In genomic region chr2:170396799-170397459, GRCh38 we compare ENCODE assay signal across 9 cellular contexts.
A peak's percentile ranks its signal among the peaks of the same experiment; 100 is the strongest.
DNase-seq lines count a peak whose midpoint lies in the region; FAIRE-seq and TF ChIP-seq lines count a peak whose summit lies in the region.
"Had no signal": no experiment of that assay in that cellular context is flagged by ENCODE, and none has a peak within 500 bp of the region (broad histone marks: within the 10 kb centered on the region; RNA-seq: fewer than 3 reads in every experiment).

No MANE protein-coding gene starts in this region.

- 24% methylated on average over 5 of the region's 5 CpGs for WGBS in mammary epithelial cell (ENCODE audit: low coverage, missing lambda C conversion rate)

- dilution Hi-C loops in mammary epithelial cell (cut with HindIII; ENCODE audit: low sequenced_read_pairs): no loop called here

- no peaks in the 10 kb centered on the region for H3K36me3 ChIP-seq in mammary epithelial cell (ENCODE audit: insufficient read depth, low read length)

- no peak overlapping the region for H3K4me3 Mint-ChIP-seq in endothelial cell (ENCODE audit: unreplicated experiment)
- H3K4me3 Mint-ChIP-seq: activated B cell treated with CpG ODN at 0.5 μM for 24 hours had no signal

- H3K4me1 Mint-ChIP-seq in endothelial cell (ENCODE audit: unreplicated experiment): peaks cover 10% of the 10 kb centered on the region
- H3K4me1 Mint-ChIP-seq: activated B cell treated with CpG ODN at 0.5 μM for 24 hours had no signal

- DNase-seq in CD1c-positive myeloid dendritic cell (ENCODE audit: extremely low spot score) (peak; percentile 34), HL-60 (ENCODE audit: low read depth in 1 of 2, low spot score in 1 of 2) (peak in 1 of 2 experiments; percentile 3), RCC 7860 (ENCODE audit: low spot score) (peak; percentile 21), iPS-NIHi11 (ENCODE audit: low spot score) (peak; percentile 41), endothelial cell (ENCODE audit: low spot score) (no peak), mammary epithelial cell (no peak), activated T-cell treated with anti-CD3 and anti-CD28 coated beads for 4 hours (no peak)
- DNase-seq in stimulated activated CD4-positive, alpha-beta T cell treated with anti-CD3 and anti-CD28 coated beads, Interleukin-2, amount 100 ng/mL, for 48 hours: no peak
- DNase-seq: activated B cell treated with CpG ODN at 0.5 μM for 24 hours had no signal

- H3K27ac Mint-ChIP-seq in endothelial cell (ENCODE audit: unreplicated experiment): no peak overlapping the region
- H3K27ac Mint-ChIP-seq: activated B cell treated with CpG ODN at 0.5 μM for 24 hours had no signal

- CTCF ChIA-PET in mammary epithelial cell (lab: Charles Lee; ENCODE audit: low non-redundant PET): no interaction called here

- H3K4me1 ChIP-seq in mammary epithelial cell (ENCODE audit: insufficient read depth, low read length): no peaks in the 10 kb centered on the region

- no peaks in the 10 kb centered on the region for H3K9me3 ChIP-seq in mammary epithelial cell (replicated peaks; ENCODE audit: insufficient read depth, low read length)

- H3K4me2 ChIP-seq in mammary epithelial cell (ENCODE audit: insufficient read depth, low read depth, low read length): no peak overlapping the region

- in situ Hi-C loops in mammary epithelial cell (cut with MboI; ENCODE audit: low sequenced_read_pairs in 2 of 2): loop anchor here in 1 of 2 donors (10.0 kb wide), 1 partner anchor 418 kb away; the partner anchor contains the start of gene GAD1

- H2AFZ ChIP-seq in mammary epithelial cell (ENCODE audit: low read depth, low read length): no peak overlapping the region

- no TSS peak for BruUV-seq in mammary epithelial cell (replicated peaks; lab: Mats Ljungman, UMichigan)

- no peak overlapping the region for H3K9ac ChIP-seq in mammary epithelial cell (ENCODE audit: insufficient read depth, low read length)

- no peak overlapping the region for H3K4me3 ChIP-seq in HL-60 (replicated peaks; ENCODE audit: insufficient read depth, low read length)
- H3K4me3 ChIP-seq in mammary epithelial cell (replicated peaks in 1 of 3; ENCODE audit: insufficient read depth in 1 of 3, low read depth in 2 of 3, low read length in 3 of 3): no peak overlapping the region

- TF ChIP-seq CTCF in HL-60 (IDR thresholded peaks at IDR 0.05; ENCODE audit: insufficient read depth, low read length) (peak; percentile 21), endothelial cell (IDR thresholded peaks at IDR 0.05; ENCODE audit: unreplicated experiment) (no peak), mammary epithelial cell (conservative IDR thresholded peaks at IDR 0.05 in 1 of 2, IDR thresholded peaks at IDR 0.05 in 1 of 2; ENCODE audit: extremely low read depth in 1 of 2, insufficient read depth in 1 of 2, low read depth in 1 of 2, low read length in 2 of 2) (peak in 1 of 2 donors; percentile 55)

- intact Hi-C loops in mammary epithelial cell (cut with micrococcal nuclease): loop anchor here (1.0 kb wide), 2 partner anchors 415 to 419 kb away; partner anchors contain the start of gene GAD1

- peak; percentile 48 for FAIRE-seq in RCC 7860 (lab: Jason Lieb, UNC)

- no peaks in the 10 kb centered on the region for H3K79me2 ChIP-seq in mammary epithelial cell (ENCODE audit: insufficient read depth, low read length)

- H4K20me1 ChIP-seq in mammary epithelial cell (ENCODE audit: insufficient read depth, low read length): no peaks in the 10 kb centered on the region

- H3K36me3 Mint-ChIP-seq in endothelial cell (ENCODE audit: low read depth, unreplicated experiment): no peaks in the 10 kb centered on the region

- H3K27me3 ChIP-seq in HL-60 (ENCODE audit: insufficient read depth, poor library complexity, severe bottlenecking) (peaks cover 5% of the 10 kb centered on the region), mammary epithelial cell (ENCODE audit: insufficient read depth, low read length) (peaks cover 3% of the 10 kb centered on the region)

- H3K9me3 Mint-ChIP-seq in endothelial cell (ENCODE audit: unreplicated experiment): no peaks in the 10 kb centered on the region
- H3K9me3 Mint-ChIP-seq: activated B cell treated with CpG ODN at 0.5 μM for 24 hours had no signal

- H3K27ac ChIP-seq in HL-60 (replicated peaks) (no peak overlapping the region), mammary epithelial cell (ENCODE audit: insufficient read depth, low read depth, low read length) (no peak overlapping the region)

- H3K27me3 Mint-ChIP-seq in endothelial cell (ENCODE audit: unreplicated experiment): peaks cover 2% of the 10 kb centered on the region

Comparison
In these comparisons a context has a peak if more than half of its experiments do, and no peak if none do; other contexts are left out.
1. DNase-seq: peak in CD1c-positive myeloid dendritic cell (single experiment), RCC 7860 (single experiment) and iPS-NIHi11 (single experiment); none in endothelial cell (single experiment), mammary epithelial cell (single experiment), activated T-cell treated with anti-CD3 and anti-CD28 coated beads for 4 hours (single experiment) and stimulated activated CD4-positive, alpha-beta T cell treated with anti-CD3 and anti-CD28 coated beads, Interleukin-2, amount 100 ng/mL, for 48 hours (0 of 2).